Comparison of ENCODE assay signal across 8 cellular contexts in the genomic region with DNA sequence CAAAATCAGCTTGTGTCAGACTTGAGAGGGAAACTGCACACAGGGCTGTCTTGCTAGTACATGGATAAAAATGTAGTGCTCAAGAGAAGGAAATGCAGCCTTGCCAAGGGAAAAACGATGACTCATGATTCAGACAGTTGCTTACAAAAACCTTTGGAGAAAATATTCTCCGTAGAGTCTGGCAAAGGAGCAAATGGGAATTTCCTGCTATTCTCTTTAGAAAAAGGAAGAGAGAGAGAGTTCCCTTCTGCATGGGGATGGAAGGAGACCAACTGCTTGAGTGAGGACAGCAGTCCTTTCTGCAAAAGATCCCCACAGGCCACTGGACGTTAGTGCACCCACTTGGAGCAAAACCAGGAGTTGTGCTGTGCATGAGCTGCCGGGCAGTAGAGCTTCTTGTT. TPM values are rescaled to one million over a fixed set of nuclear protein-coding genes. Genes with fewer than 3 reads are reported as not detected.
DNase-seq lines count a peak whose midpoint lies in the region; ATAC-seq and TF ChIP-seq lines count a peak whose summit lies in the region.

No MANE protein-coding gene starts in this region.

- no peaks in the 10 kb centered on the region for H3K4me1 Mint-ChIP-seq in stimulated activated naive CD8-positive, alpha-beta T cell treated with anti-CD3 and anti-CD28 coated beads, Interleukin-15, amount 100 ng/mL, for 72 hours

- no peak overlapping the region for H3K27ac Mint-ChIP-seq in stimulated activated naive CD8-positive, alpha-beta T cell treated with anti-CD3 and anti-CD28 coated beads, Interleukin-15, amount 100 ng/mL, for 72 hours

- no peaks in the 10 kb centered on the region for H3K9me3 Mint-ChIP-seq in stimulated activated naive CD8-positive, alpha-beta T cell treated with anti-CD3 and anti-CD28 coated beads, Interleukin-15, amount 100 ng/mL, for 72 hours

- DNase-seq in WERI-Rb-1: no peak
- peak; percentile 29 for DNase-seq in left ventricle myocardium superior
- no peak for DNase-seq in sciatic nerve (ENCODE audit: low spot score)
- DNase-seq in stimulated activated naive CD8-positive, alpha-beta T cell treated with anti-CD3 and anti-CD28 coated beads, Interleukin-15, amount 100 ng/mL, for 72 hours: no peak
- no peak for DNase-seq in NCI-H1436 (lab: John Stamatoyannopoulos, UW)
- no peak for DNase-seq in stimulated activated CD8-positive, alpha-beta memory T cell treated with anti-CD3 and anti-CD28 coated beads, Interleukin-4, amount 100 ng/mL, for 48 hours
- DNase-seq in NCI-H2081 (lab: John Stamatoyannopoulos, UW): no peak

- no peaks in the 10 kb centered on the region for H3K9me3 ChIP-seq in WERI-Rb-1 (ENCODE audit: severe bottlenecking)

- ATAC-seq in GM18517 (IDR thresholded peaks at IDR 0.05; ENCODE audit: unreplicated experiment) (peak; percentile 52), left ventricle myocardium superior (peak; percentile 96), sciatic nerve (peak; percentile 96)
- no peak for ATAC-seq in stimulated activated naive CD8-positive, alpha-beta T cell treated with anti-CD3 and anti-CD28 coated beads, Interleukin-15, amount 100 ng/mL, for 72 hours

- H3K4me3 ChIP-seq in WERI-Rb-1 (ENCODE audit: low read depth, low read length): no peak overlapping the region

- H3K36me3 ChIP-seq in WERI-Rb-1: no peaks in the 10 kb centered on the region

- H3K4me3 Mint-ChIP-seq in stimulated activated naive CD8-positive, alpha-beta T cell treated with anti-CD3 and anti-CD28 coated beads, Interleukin-15, amount 100 ng/mL, for 72 hours: no peak overlapping the region

- intact Hi-C loops in left ventricle myocardium superior (cut with micrococcal nuclease): no loop called here
- intact Hi-C loops in sciatic nerve (cut with DNase I): no loop called here

- no peaks in the 10 kb centered on the region for H3K27me3 Mint-ChIP-seq in stimulated activated naive CD8-positive, alpha-beta T cell treated with anti-CD3 and anti-CD28 coated beads, Interleukin-15, amount 100 ng/mL, for 72 hours

- no peak overlapping the region for H3K27ac ChIP-seq in WERI-Rb-1

- no peaks in the 10 kb centered on the region for H3K27me3 ChIP-seq in WERI-Rb-1 (ENCODE audit: insufficient read depth, low read depth, severe bottlenecking)

- peak; percentile 16; the same call in 1 of the 2 replicates for TF ChIP-seq CTCF in WERI-Rb-1 (IDR thresholded peaks at IDR 0.05; ENCODE audit: low read depth, low read length)

RNA-seq across cellular contexts. Expression of gene IFNB1, which starts 7.6 kb away (rescaled TPM):
- not detected for total RNA-seq in left ventricle myocardium superior
- not detected for total RNA-seq in sciatic nerve

RNA-seq across cellular contexts. Expression of gene HACD4, which starts 38.7 kb away (rescaled TPM):
- total RNA-seq in left ventricle myocardium superior: 0.89 TPM
- 6.4 TPM for total RNA-seq in sciatic nerve
